In the genomic region with DNA sequence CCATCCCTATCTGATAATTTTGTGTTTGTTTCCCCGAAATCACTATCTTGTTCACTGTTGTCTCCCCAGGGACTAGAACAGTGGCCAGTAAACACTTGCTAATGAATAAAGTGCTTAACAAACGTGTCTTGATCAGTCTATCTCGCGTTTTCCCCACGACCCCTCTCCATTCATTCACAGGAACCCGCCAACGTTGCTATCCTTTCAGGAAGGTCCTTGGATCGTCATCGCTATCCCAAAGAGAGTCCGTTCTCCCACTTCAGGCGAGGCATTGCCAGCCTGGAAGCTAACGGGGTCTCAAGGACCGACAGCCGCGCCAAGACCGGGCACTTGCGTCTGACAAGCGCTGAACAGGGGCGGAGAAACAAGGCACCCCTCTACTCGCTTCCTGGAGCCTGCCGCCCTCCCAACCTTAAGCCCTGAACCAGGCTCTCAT, we compare ENCODE assay signal across 8 cellular contexts. TPM values are rescaled to one million over a fixed set of nuclear protein-coding genes. Genes with fewer than 3 reads are reported as not detected.
DNase-seq lines count a peak whose midpoint lies in the region; ATAC-seq, FAIRE-seq and TF ChIP-seq lines count a peak whose summit lies in the region.

No MANE protein-coding gene starts in this region.

- H3K4me1 Mint-ChIP-seq in osteocyte (ENCODE audit: unreplicated experiment) = peaks cover 25% of the 10 kb centered on the region

- in situ Hi-C loops in KBM-7 (cut with MboI; ENCODE audit: low pct_unique_long_range_greater_than_20kb, low sequenced_read_pairs) = no loop called here

- no peak overlapping the region for H3K4me3 Mint-ChIP-seq in osteocyte (ENCODE audit: unreplicated experiment)

- WGBS in small intestine, 3 donors = 0 to 1% (median 0%) methylated on average over 21 of the region's 21 CpGs

- no peak for TF ChIP-seq CTCF in AG10803 (conservative IDR thresholded peaks at IDR 0.05; ENCODE audit: low read length)
- no peak for TF ChIP-seq CTCF in foreskin fibroblast (IDR thresholded peaks at IDR 0.05; ENCODE audit: low read depth, low read length)
- no peak for TF ChIP-seq CTCF in osteocyte (IDR thresholded peaks at IDR 0.05)

- no peaks in the 10 kb centered on the region for H3K27me3 Mint-ChIP-seq in osteocyte (ENCODE audit: unreplicated experiment)

- no peak for DNase-seq in AG10803 (ENCODE audit: low read depth)
- peak; percentile 78 for DNase-seq in NCI-H69 (lab: John Stamatoyannopoulos, UW)
- DNase-seq in foreskin fibroblast = no peak
- DNase-seq in small intestine = no peak
- DNase-seq in KBM-7 = no peak
- no peak for DNase-seq in osteocyte (ENCODE audit: extremely low spot score, unreplicated experiment)
- DNase-seq in NCI-H510A treated with DMSO at 0.1 percent for 48 hours (lab: John Stamatoyannopoulos, UW) = no peak

- peak overlapping the region; percentile 95 for H3K4me3 ChIP-seq in AG10803 (ENCODE audit: low read length)
- peak overlapping the region; percentile 73 to 78 for H3K4me3 ChIP-seq in foreskin fibroblast (ENCODE audit: low read depth in 1 of 2, low read length in 2 of 2)
- H3K4me3 ChIP-seq in small intestine (ENCODE audit: low read depth in 1 of 2, low read length in 2 of 2) = peak overlapping the region; percentile 71 to 81

- no peaks in the 10 kb centered on the region for H3K9me3 Mint-ChIP-seq in osteocyte (ENCODE audit: unreplicated experiment)

- FAIRE-seq in small intestine (lab: Jason Lieb, UNC) = no peak

- no peaks in the 10 kb centered on the region for H3K36me3 ChIP-seq in small intestine (ENCODE audit: control insufficient read depth in 2 of 2, insufficient read depth in 2 of 2, low read length in 2 of 2)

- peaks cover 2 to 6% of the 10 kb centered on the region in 2 donors for H3K4me1 ChIP-seq in small intestine (ENCODE audit: control insufficient read depth in 2 of 2, insufficient read depth in 1 of 2, low read depth in 1 of 2, low read length in 1 of 2)

- ATAC-seq in GM21528 (IDR thresholded peaks at IDR 0.05; ENCODE audit: low FRiP score, unreplicated experiment) = peak; percentile 24

- H3K36me3 Mint-ChIP-seq in osteocyte (ENCODE audit: unreplicated experiment) = peaks cover 15% of the 10 kb centered on the region

- H3K27ac ChIP-seq in small intestine (ENCODE audit: low read depth in 1 of 2, low read length in 1 of 2) = peak overlapping the region; percentile 28 to 89

- no peaks in the 10 kb centered on the region for H3K9me3 ChIP-seq in small intestine (ENCODE audit: control insufficient read depth, low read depth)

- H3K27ac Mint-ChIP-seq in osteocyte (ENCODE audit: unreplicated experiment) = no peak overlapping the region

- no peaks in the 10 kb centered on the region for H3K27me3 ChIP-seq in small intestine (ENCODE audit: control insufficient read depth in 2 of 2, insufficient read depth in 2 of 2, low read length in 2 of 2)

RNA-seq across cellular contexts. Expression of gene LINS1, which starts 0.3 kb away (rescaled TPM):
- polyA plus RNA-seq in small intestine = 1 to 10 TPM; 2.4 to 5.7 (median 5.6) TPM
- total RNA-seq in osteocyte = 9.3 and 9.7 TPM in 2 replicates

RNA-seq across cellular contexts. Expression of gene ASB7, which starts 0.7 kb away (rescaled TPM):
- 1 to 10 TPM; 4.2 to 5.3 (median 4.6) TPM for polyA plus RNA-seq in small intestine
- total RNA-seq in osteocyte = 12.9 and 13.1 TPM in 2 replicates
